In genomic region chr1:180935326-180936109, GRCh38 we compare ENCODE assay signal across 11 cellular contexts. TPM values are rescaled to one million over a fixed set of nuclear protein-coding genes. Genes with fewer than 3 reads are reported as not detected.
A peak's percentile ranks its signal among the peaks of the same experiment; 100 is the strongest.
DNase-seq lines count a peak whose midpoint lies in the region; ATAC-seq and TF ChIP-seq lines count a peak whose summit lies in the region.
"Had no signal": no experiment of that assay in that cellular context is flagged by ENCODE, and none has a peak within 500 bp of the region (broad histone marks: within the 10 kb centered on the region; RNA-seq: fewer than 3 reads in every experiment).

No MANE protein-coding gene starts in this region.

- H3K4me3 ChIP-seq in body of pancreas (no peak overlapping the region), upper lobe of right lung (no peak overlapping the region)
- H3K4me3 ChIP-seq: A549, upper lobe of left lung had no signal

- peak; percentile 31 to 80 for DNase-seq in NCI-H526 (lab: John Stamatoyannopoulos, UW)
- DNase-seq in NCI-H526 treated with DMSO at 0.1 percent for 48 hours (lab: John Stamatoyannopoulos, UW) = no peak
- DNase-seq in body of pancreas = peak in 1 of 4 donors; percentile 23
- no peak for DNase-seq in upper lobe of right lung
- DNase-seq in cerebellum (ENCODE audit: low spot score) = no peak
- DNase-seq in osteocyte (ENCODE audit: extremely low spot score, unreplicated experiment) = no peak
- no peak for DNase-seq in NCI-H446 (lab: John Stamatoyannopoulos, UW)
- DNase-seq: activated CD8-positive, alpha-beta memory T cell treated with anti-CD3 and anti-CD28 coated beads, Interleukin-2, amount 10 ng/mL, durations not matched to agents 7 days and 5 days had no signal

- 56 to 65% methylated on average over 16 to 34 of the region's 45 CpGs for WGBS in body of pancreas, 2 donors

- H3K27me3 Mint-ChIP-seq in osteocyte (ENCODE audit: unreplicated experiment) = no peaks in the 10 kb centered on the region

- ATAC-seq in HG03066 (IDR thresholded peaks at IDR 0.05; ENCODE audit: low read depth, unreplicated experiment) (peak; percentile 50), body of pancreas (peak; percentile 30), upper lobe of right lung (peak; percentile 3)
- ATAC-seq: A549; activated CD8-positive, alpha-beta memory T cell treated with anti-CD3 and anti-CD28 coated beads, Interleukin-2, amount 10 ng/mL, durations not matched to agents 7 days and 5 days had no signal

- H3K9me3 Mint-ChIP-seq in osteocyte (ENCODE audit: unreplicated experiment) = no peaks in the 10 kb centered on the region

- H3K27ac Mint-ChIP-seq in osteocyte (ENCODE audit: unreplicated experiment) = no peak overlapping the region
- H3K27ac Mint-ChIP-seq: activated CD8-positive, alpha-beta memory T cell treated with anti-CD3 and anti-CD28 coated beads, Interleukin-2, amount 10 ng/mL, durations not matched to agents 7 days and 5 days had no signal

- no peaks in the 10 kb centered on the region for H3K9me3 ChIP-seq in body of pancreas
- no peaks in the 10 kb centered on the region for H3K9me3 ChIP-seq in upper lobe of right lung
- H3K9me3 ChIP-seq: A549, upper lobe of left lung had no signal

- no peak overlapping the region for H3K4me3 Mint-ChIP-seq in osteocyte (ENCODE audit: unreplicated experiment)
- H3K4me3 Mint-ChIP-seq: activated CD8-positive, alpha-beta memory T cell treated with anti-CD3 and anti-CD28 coated beads, Interleukin-2, amount 10 ng/mL, durations not matched to agents 7 days and 5 days had no signal

- H3K4me1 ChIP-seq in body of pancreas = no peaks in the 10 kb centered on the region
- H3K4me1 ChIP-seq in upper lobe of right lung = no peaks in the 10 kb centered on the region
- H3K4me1 ChIP-seq: A549, upper lobe of left lung had no signal

- TF ChIP-seq CTCF in body of pancreas (IDR thresholded peaks at IDR 0.05) (no peak), upper lobe of right lung (IDR thresholded peaks at IDR 0.05) (no peak), osteocyte (IDR thresholded peaks at IDR 0.05) (no peak)

- H3K36me3 ChIP-seq in body of pancreas (replicated peaks in 1 of 2; ENCODE audit: insufficient read depth in 1 of 2, low read depth in 2 of 2) (no peaks in the 10 kb centered on the region), upper lobe of right lung (peaks cover 5% of the 10 kb centered on the region)

- peaks cover 4% of the 10 kb centered on the region for H3K36me3 Mint-ChIP-seq in osteocyte (ENCODE audit: unreplicated experiment)
- H3K36me3 Mint-ChIP-seq: activated CD8-positive, alpha-beta memory T cell treated with anti-CD3 and anti-CD28 coated beads, Interleukin-2, amount 10 ng/mL, durations not matched to agents 7 days and 5 days had no signal

- H3K27me3 ChIP-seq in body of pancreas = no peaks in the 10 kb centered on the region
- H3K27me3 ChIP-seq in upper lobe of right lung = no peaks in the 10 kb centered on the region
- H3K27me3 ChIP-seq: upper lobe of left lung had no signal

- intact Hi-C loops in body of pancreas (cut with DNase I) (no loop called here), upper lobe of right lung (cut with DNase I) (no loop called here)

- no peak for TF ChIP-seq POLR2A in body of pancreas (IDR thresholded peaks at IDR 0.05)

- H3K27ac ChIP-seq in body of pancreas (no peak overlapping the region), upper lobe of right lung (no peak overlapping the region)
- H3K27ac ChIP-seq: A549, upper lobe of left lung had no signal

- H3K4me1 Mint-ChIP-seq in osteocyte (ENCODE audit: unreplicated experiment) = peaks cover 2% of the 10 kb centered on the region

RNA-seq across cellular contexts. Expression of gene KIAA1614, which starts 22.8 kb away (rescaled TPM):
- total RNA-seq in body of pancreas (1 to 10 TPM in 1 of 2 donors, under 1 TPM in 1; 0.52 to 4.3 TPM), upper lobe of right lung (5.5 TPM), cerebellum (8.2 TPM), osteocyte (6.6 and 8.4 TPM in 2 replicates)

Comparison
In these comparisons a context has a peak if more than half of its experiments do, and no peak if none do; other contexts are left out.
1. DNase-seq: peak in NCI-H526 (2 of 2); none in NCI-H526 treated with DMSO at 0.1 percent for 48 hours (single experiment), upper lobe of right lung (single experiment), cerebellum (single experiment), osteocyte (single experiment) and NCI-H446 (0 of 2).
2. Peak in every context shown above with its lines, with median percentiles within 50 percentile points of each other: ATAC-seq.